In the genomic region with DNA sequence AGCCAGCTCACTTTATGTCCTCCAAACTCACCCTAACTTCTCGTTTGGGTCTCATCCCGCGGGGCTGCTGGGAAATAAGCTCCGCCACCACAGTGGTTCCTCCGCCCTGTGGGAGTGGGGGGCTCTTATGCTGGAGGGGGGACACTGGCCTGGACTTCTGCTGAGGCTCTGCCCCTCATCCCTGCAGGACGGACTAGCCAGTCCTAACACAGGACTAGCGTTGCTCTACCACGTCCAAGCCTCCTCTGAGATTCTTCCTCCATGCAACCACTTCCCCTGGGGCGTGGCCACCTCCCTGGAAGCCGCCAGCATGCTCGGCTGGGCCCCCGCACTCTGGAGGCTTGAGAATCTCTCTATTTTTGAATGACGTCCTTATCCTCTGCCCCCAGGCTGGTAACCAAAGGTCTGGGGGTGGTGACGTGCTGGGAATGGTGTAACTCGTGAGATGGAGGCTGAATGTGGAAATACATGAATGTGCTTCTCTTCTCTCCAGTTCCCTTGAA, we compare ENCODE assay signal across 1 cellular context.
TF ChIP-seq lines count a peak whose summit lies in the region.

No MANE protein-coding gene starts in this region.

TF ChIP-seq in GM23338, 12 proteins besides CTCF, POLR2A, EP300 and RAD21 (continued from another document):
- no peak for TF ChIP-seq ZNF462 (CRISPR knock-in tag; IDR thresholded peaks at IDR 0.05)
- no peak for TF ChIP-seq ZNF331 (CRISPR knock-in tag; IDR thresholded peaks at IDR 0.05; ENCODE audit: low read depth)
- no peak for TF ChIP-seq ZNF114 (CRISPR knock-in tag; IDR thresholded peaks at IDR 0.05)
- TF ChIP-seq NANOG (IDR thresholded peaks at IDR 0.05; ENCODE audit: borderline replicate concordance): no peak
- no peak for TF ChIP-seq STAT1 (IDR thresholded peaks at IDR 0.05; ENCODE audit: unreplicated experiment)
- TF ChIP-seq JUNB (IDR thresholded peaks at IDR 0.05; ENCODE audit: unreplicated experiment): no peak
- no peak for TF ChIP-seq POLR2AphosphoS5 (IDR thresholded peaks at IDR 0.05; ENCODE audit: low read depth)
TF ChIP-seq in GM23338: peak in this region for 0.
